29 cellular contexts compared by ENCODE assay signal in the genomic region with DNA sequence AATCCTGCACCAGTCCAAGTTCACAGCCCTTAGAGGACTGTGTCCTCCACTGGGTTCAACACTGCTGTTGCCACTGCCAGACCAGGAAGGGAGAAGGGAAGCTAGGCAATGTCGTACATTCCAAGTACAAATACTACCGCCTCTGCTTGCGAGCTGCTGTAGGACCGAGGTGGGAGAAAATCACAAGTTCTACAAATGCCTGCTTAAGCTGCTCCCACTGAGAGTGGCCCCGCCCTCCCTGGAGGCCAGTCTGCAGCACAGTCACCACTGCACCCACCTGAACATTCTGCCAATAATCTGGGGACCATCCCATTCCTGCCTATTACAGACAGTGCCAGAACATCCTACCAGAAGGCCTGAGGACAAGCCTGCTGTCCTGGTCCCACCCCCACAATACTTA.
"Had no signal": no experiment of that assay in that cellular context is flagged by ENCODE, and none has a peak within 500 bp of the region (broad histone marks: within the 10 kb centered on the region; RNA-seq: fewer than 3 reads in every experiment).

No MANE protein-coding gene starts in this region.

- H3K4me1 ChIP-seq: adrenal gland, esophagus squamous epithelium had no signal

- ATAC-seq: activated CD4-positive, CD25-positive, alpha-beta regulatory T cell treated with anti-CD3 and anti-CD28 coated beads, Interleukin-2, amount 50 U/mL, for 24 hours; activated CD8-positive, alpha-beta T cell treated with anti-CD3 and anti-CD28 coated beads for 36 hours; activated naive CD8-positive, alpha-beta T cell treated with anti-CD3 and anti-CD28 coated beads, Interleukin-2, amount 50 U/mL, for 24 hours; activated T-cell treated with anti-CD3 and anti-CD28 coated beads, Interleukin-2, amount 50 U/mL, for 4 hours; activated T-helper 17 cell treated with anti-CD3 and anti-CD28 coated beads, Interleukin-2, amount 50 U/mL, for 72 hours; T-helper 17 cell had no signal

- DNase-seq: activated B cell treated with CpG ODN at 0.5 μM for 24 hours; activated CD4-positive, alpha-beta T cell treated with anti-CD3 and anti-CD28 coated beads for 48 hours; activated CD4-positive, alpha-beta T cell treated with anti-CD3 and anti-CD28 coated beads, Interleukin-2, amount 50 U/mL, for 1 hour; activated CD4-positive, alpha-beta T cell treated with anti-CD3 and anti-CD28 coated beads, Interleukin-2, amount 50 U/mL, for 48 hours; activated CD8-positive, alpha-beta memory T cell treated with anti-CD3 and anti-CD28 coated beads for 24 hours; activated CD8-positive, alpha-beta T cell treated with anti-CD3 and anti-CD28 coated beads for 36 hours; activated effector memory CD4-positive, alpha-beta T cell treated with Interleukin-2 at 50 U/mL for 16 hours; activated gamma-delta T cell treated with Interleukin-2 at 50 U/mL for 16 hours; activated naive CD4-positive, alpha-beta T cell treated with anti-CD3 and anti-CD28 coated beads, Interleukin-2, amount 50 U/mL, for 16 hours; activated naive CD4-positive, alpha-beta T cell treated with Interleukin-2 at 50 U/mL for 16 hours; activated naive CD8-positive, alpha-beta T cell treated with anti-CD3 and anti-CD28 coated beads for 36 hours; activated naive CD8-positive, alpha-beta T cell treated with anti-CD3 and anti-CD28 coated beads, Interleukin-2, amount 50 U/mL, for 24 hours; activated T-cell treated with anti-CD3 and anti-CD28 coated beads, Interleukin-2, amount 50 U/mL, for 4 hours; adrenal gland; brain microvascular endothelial cell; cortex of kidney; dermis blood vessel endothelial cell; effector CD8-positive, alpha-beta T cell; esophagus squamous epithelium; foreskin melanocyte; T-helper 1 cell; T-helper 17 cell; T1000; WERI-Rb-1 had no signal

- H3K9me3 ChIP-seq: adrenal gland, esophagus squamous epithelium had no signal

- H3K27ac ChIP-seq: adrenal gland, brain microvascular endothelial cell, epithelial cell of prostate, esophagus squamous epithelium, WERI-Rb-1 had no signal

- H3K36me3 ChIP-seq: adrenal gland, brain microvascular endothelial cell, esophagus squamous epithelium, WERI-Rb-1 had no signal

- H3K36me3 Mint-ChIP-seq: activated naive CD8-positive, alpha-beta T cell treated with anti-CD3 and anti-CD28 coated beads for 36 hours had no signal

- H3K27me3 Mint-ChIP-seq: activated B cell treated with CpG ODN at 0.5 μM for 24 hours; activated CD8-positive, alpha-beta T cell treated with anti-CD3 and anti-CD28 coated beads for 36 hours; activated naive CD8-positive, alpha-beta T cell treated with anti-CD3 and anti-CD28 coated beads for 36 hours; activated naive CD8-positive, alpha-beta T cell treated with anti-CD3 and anti-CD28 coated beads, Interleukin-2, amount 50 U/mL, for 24 hours; activated T-helper 17 cell treated with anti-CD3 and anti-CD28 coated beads, Interleukin-2, amount 50 U/mL, for 72 hours; central memory CD8-positive, alpha-beta T cell; T-helper 17 cell had no signal

- H3K4me3 Mint-ChIP-seq: activated B cell treated with CpG ODN at 0.5 μM for 24 hours; activated CD8-positive, alpha-beta T cell treated with anti-CD3 and anti-CD28 coated beads for 36 hours; activated naive CD8-positive, alpha-beta T cell treated with anti-CD3 and anti-CD28 coated beads for 36 hours; activated naive CD8-positive, alpha-beta T cell treated with anti-CD3 and anti-CD28 coated beads, Interleukin-2, amount 50 U/mL, for 24 hours; activated T-cell treated with anti-CD3 and anti-CD28 coated beads, Interleukin-2, amount 50 U/mL, for 4 hours; activated T-helper 17 cell treated with anti-CD3 and anti-CD28 coated beads, Interleukin-2, amount 50 U/mL, for 72 hours; central memory CD8-positive, alpha-beta T cell; T-helper 17 cell; T-helper 2 cell treated with Interferon-gamma antibody and Interleukin-4, amounts not matched to agents 5 μg/mL and 100 μg/mL, for 36 hours had no signal

- H3K4me1 Mint-ChIP-seq: activated B cell treated with CpG ODN at 0.5 μM for 24 hours; activated naive CD8-positive, alpha-beta T cell treated with anti-CD3 and anti-CD28 coated beads for 36 hours; activated naive CD8-positive, alpha-beta T cell treated with anti-CD3 and anti-CD28 coated beads, Interleukin-2, amount 50 U/mL, for 24 hours; activated T-helper 17 cell treated with anti-CD3 and anti-CD28 coated beads, Interleukin-2, amount 50 U/mL, for 72 hours; central memory CD8-positive, alpha-beta T cell; T-helper 17 cell had no signal

- H3K27ac Mint-ChIP-seq: activated B cell treated with CpG ODN at 0.5 μM for 24 hours; activated CD8-positive, alpha-beta T cell treated with anti-CD3 and anti-CD28 coated beads for 36 hours; activated naive CD8-positive, alpha-beta T cell treated with anti-CD3 and anti-CD28 coated beads for 36 hours; activated naive CD8-positive, alpha-beta T cell treated with anti-CD3 and anti-CD28 coated beads, Interleukin-2, amount 50 U/mL, for 24 hours; activated T-helper 17 cell treated with anti-CD3 and anti-CD28 coated beads, Interleukin-2, amount 50 U/mL, for 72 hours; T-helper 17 cell; T-helper 2 cell treated with Interferon-gamma antibody and Interleukin-4, amounts not matched to agents 5 μg/mL and 100 μg/mL, for 36 hours had no signal

- H3K4me3 ChIP-seq: adrenal gland, esophagus squamous epithelium had no signal

- H3K27me3 ChIP-seq: adrenal gland, brain microvascular endothelial cell, esophagus squamous epithelium had no signal
